ENCODE assay signal across 2 cellular contexts in genomic region chr15:69224383-69224782, GRCh38.
TF ChIP-seq lines count a peak whose summit lies in the region.

No MANE protein-coding gene starts in this region.

TF ChIP-seq in endothelial cell of umbilical vein, 7 proteins besides CTCF, POLR2A, EP300 and RAD21 (continued from another document):
- TF ChIP-seq GATA2 (IDR thresholded peaks at IDR 0.05; ENCODE audit: insufficient read depth, insufficient read length, low read depth, low read length) = no peak
- no peak for TF ChIP-seq MAX (IDR thresholded peaks at IDR 0.05; ENCODE audit: insufficient read depth, insufficient read length)
- no peak for TF ChIP-seq MYC (IDR thresholded peaks at IDR 0.05; ENCODE audit: low read depth, low read length)

TF ChIP-seq in HepG2, 621 proteins besides CTCF, POLR2A, EP300 and RAD21 (continued from another document and continues in another):
- TF ChIP-seq SP5 (CRISPR knock-in tag; IDR thresholded peaks at IDR 0.05; ENCODE audit: borderline replicate concordance, low read depth) (peak; percentile 87), TSC22D2 (CRISPR knock-in tag; IDR thresholded peaks at IDR 0.05; ENCODE audit: borderline replicate concordance) (peak; percentile 64; the same call in 1 of the 2 replicates), HNRNPUL1 (IDR thresholded peaks at IDR 0.05; ENCODE audit: low read depth, low read length) (no peak), ZFP36L1 (CRISPR knock-in tag; IDR thresholded peaks at IDR 0.05) (peak; percentile 49; the same call in 1 of the 2 replicates), NCOA5 (CRISPR knock-in tag; IDR thresholded peaks at IDR 0.05) (no peak), FOXJ3 (CRISPR knock-in tag; IDR thresholded peaks at IDR 0.05; ENCODE audit: borderline replicate concordance) (peak; percentile 84), ZNF670 (CRISPR knock-in tag; IDR thresholded peaks at IDR 0.05; ENCODE audit: borderline replicate concordance) (no peak), ZFP62 (CRISPR knock-in tag; IDR thresholded peaks at IDR 0.05) (no peak), ZNF614 (CRISPR knock-in tag; IDR thresholded peaks at IDR 0.05; ENCODE audit: borderline replicate concordance) (peak; percentile 91), ZNF460 (CRISPR knock-in tag; IDR thresholded peaks at IDR 0.05; ENCODE audit: borderline replicate concordance) (no peak), ZFP82 (CRISPR knock-in tag; IDR thresholded peaks at IDR 0.05; ENCODE audit: borderline replicate concordance) (no peak), KMT2B (CRISPR knock-in tag; IDR thresholded peaks at IDR 0.05) (peak; percentile 41; the same call in 1 of the 2 replicates), ZNF225 (CRISPR knock-in tag; IDR thresholded peaks at IDR 0.05) (no peak), SALL1 (CRISPR knock-in tag; IDR thresholded peaks at IDR 0.05) (peak; percentile 97), LCORL (IDR thresholded peaks at IDR 0.05) (no peak), LCORL (CRISPR knock-in tag; IDR thresholded peaks at IDR 0.05) (peak; percentile 78; the same call in 1 of the 2 replicates), ISL2 (CRISPR knock-in tag; IDR thresholded peaks at IDR 0.05) (peak; percentile 76), ZBTB10 (CRISPR knock-in tag; IDR thresholded peaks at IDR 0.05; ENCODE audit: borderline replicate concordance) (peak; percentile 90; the same call in 1 of the 2 replicates), HOMEZ (CRISPR knock-in tag; IDR thresholded peaks at IDR 0.05; ENCODE audit: low read depth) (peak; percentile 99), ZSCAN5A (CRISPR knock-in tag; IDR thresholded peaks at IDR 0.05; ENCODE audit: borderline replicate concordance) (peak; percentile 67; the same call in 1 of the 2 replicates), ZNF253 (CRISPR knock-in tag; IDR thresholded peaks at IDR 0.05; ENCODE audit: borderline replicate concordance) (no peak), ONECUT2 (CRISPR knock-in tag; IDR thresholded peaks at IDR 0.05) (no peak; the same call in 1 of the 2 replicates), MEIS1 (CRISPR knock-in tag; IDR thresholded peaks at IDR 0.05; ENCODE audit: borderline replicate concordance) (no peak), ZNF382 (CRISPR knock-in tag; IDR thresholded peaks at IDR 0.05; ENCODE audit: borderline replicate concordance) (no peak), ZNF503 (CRISPR knock-in tag; IDR thresholded peaks at IDR 0.05) (peak; percentile 81; the same call in 1 of the 2 replicates), ZNF879 (CRISPR knock-in tag; IDR thresholded peaks at IDR 0.05) (no peak), ZNF136 (CRISPR knock-in tag; IDR thresholded peaks at IDR 0.05; ENCODE audit: low read depth) (no peak), KLF12 (CRISPR knock-in tag; IDR thresholded peaks at IDR 0.05; ENCODE audit: borderline replicate concordance) (no peak; the same call in 1 of the 2 replicates), STAG1 (CRISPR knock-in tag; IDR thresholded peaks at IDR 0.05) (peak; percentile 7; the same call in 1 of the 2 replicates), PRMT3 (CRISPR knock-in tag; IDR thresholded peaks at IDR 0.05; ENCODE audit: borderline replicate concordance, low read depth) (no peak), BORCS8-MEF2B (CRISPR knock-in tag; IDR thresholded peaks at IDR 0.05) (peak; percentile 44; the same call in 1 of the 2 replicates), GTF3A (CRISPR knock-in tag; conservative IDR thresholded peaks at IDR 0.05) (no peak), ZNF75D (CRISPR knock-in tag; IDR thresholded peaks at IDR 0.05; ENCODE audit: borderline replicate concordance) (no peak), ZNF746 (CRISPR knock-in tag; IDR thresholded peaks at IDR 0.05) (no peak; the same call in 1 of the 2 replicates), ISX (CRISPR knock-in tag; conservative IDR thresholded peaks at IDR 0.05) (no peak), HIC2 (CRISPR knock-in tag; IDR thresholded peaks at IDR 0.05; ENCODE audit: low read depth) (no peak), ZBTB33 (CRISPR knock-in tag; IDR thresholded peaks at IDR 0.05) (0 out of 2 replicates have a peak, but pooled peaks have one; percentile 38), KLF11 (CRISPR knock-in tag; IDR thresholded peaks at IDR 0.05) (no peak), JUND (CRISPR knock-in tag; IDR thresholded peaks at IDR 0.05) (no peak), ELF4 (CRISPR knock-in tag; IDR thresholded peaks at IDR 0.05; ENCODE audit: borderline replicate concordance) (no peak), MAFG (CRISPR knock-in tag; IDR thresholded peaks at IDR 0.05) (no peak), ELK4 (CRISPR knock-in tag; IDR thresholded peaks at IDR 0.05; ENCODE audit: borderline replicate concordance) (no peak), ARHGAP35 (CRISPR knock-in tag; IDR thresholded peaks at IDR 0.05; ENCODE audit: borderline replicate concordance) (no peak), KLF9 (CRISPR knock-in tag; IDR thresholded peaks at IDR 0.05; ENCODE audit: low read depth) (no peak), ZEB1 (IDR thresholded peaks at IDR 0.05; ENCODE audit: insufficient replicate concordance, low read depth) (peak; percentile 45), ZNF772 (CRISPR knock-in tag; IDR thresholded peaks at IDR 0.05) (peak; percentile 77), PAWR (CRISPR knock-in tag; IDR thresholded peaks at IDR 0.05; ENCODE audit: borderline replicate concordance) (no peak), SOX6 (IDR thresholded peaks at IDR 0.05) (no peak), SOX6 (CRISPR knock-in tag; IDR thresholded peaks at IDR 0.05) (peak; percentile 99), MAFK (conservative IDR thresholded peaks at IDR 0.05 in 1 of 2, IDR thresholded peaks at IDR 0.05 in 1 of 2; ENCODE audit: low read length in 2 of 2) (peak; percentile 23 to 35; a peak in 1 of 4 replicates), REST (IDR thresholded peaks at IDR 0.05; ENCODE audit: borderline replicate concordance in 1 of 2, low read depth in 1 of 2, low read length in 2 of 2) (peak in 1 of 2 experiments; percentile 52; a peak in 1 of 4 replicates), ZNF749 (CRISPR knock-in tag; IDR thresholded peaks at IDR 0.05; ENCODE audit: borderline replicate concordance) (no peak)
